In genomic region chr2:230644356-230644755, GRCh38 we compare ENCODE assay signal across 8 cellular contexts.
DNase-seq lines count a peak whose midpoint lies in the region; ATAC-seq, FAIRE-seq and TF ChIP-seq lines count a peak whose summit lies in the region.
"Not testable (repeated sequence)": the region's sequence is repeated elsewhere in the genome, so short reads cannot be mapped to it uniquely, and the experiment has no call there.

No MANE protein-coding gene starts in this region.

- FAIRE-seq in GM12878 (lab: Jason Lieb, UNC): not testable (repeated sequence)

- H3K4me1 Mint-ChIP-seq in activated CD8-positive, alpha-beta memory T cell treated with anti-CD3 and anti-CD28 coated beads, Interleukin-2, amount 10 ng/mL, durations not matched to agents 7 days and 5 days: peaks cover 22% of the 10 kb centered on the region
- H3K4me1 Mint-ChIP-seq in naive thymus-derived CD4-positive, alpha-beta T cell: peaks cover 14 to 36% (median 23%) of the 10 kb centered on the region in 7 donors

- H3K4me3 Mint-ChIP-seq in activated CD8-positive, alpha-beta memory T cell treated with anti-CD3 and anti-CD28 coated beads, Interleukin-2, amount 10 ng/mL, durations not matched to agents 7 days and 5 days: peak overlapping the region; percentile 51
- peak overlapping the region in 8 of 10 donors; percentile 39 to 84 (median 70) for H3K4me3 Mint-ChIP-seq in naive thymus-derived CD4-positive, alpha-beta T cell

- not testable (repeated sequence) for H3K9me3 Mint-ChIP-seq in activated CD8-positive, alpha-beta memory T cell treated with anti-CD3 and anti-CD28 coated beads, Interleukin-2, amount 10 ng/mL, durations not matched to agents 7 days and 5 days (ENCODE audit: low read depth); naive thymus-derived CD4-positive, alpha-beta T cell

- WGBS in GM12878 (ENCODE audit: insufficient coverage, insufficient replicate concordance, low lambda C conversion rate, missing lambda C conversion rate): 76% methylated on average over 5 of the region's 5 CpGs
- WGBS in thymus: 94% methylated on average over 5 of the region's 5 CpGs

- TSS peak; percentile 67 for BruUV-seq in GM12878 (replicated peaks; lab: Mats Ljungman, UMichigan)

- in situ Hi-C loops in GM12878 (cut with MboI): not testable (repeated sequence)

- H3K27me3 ChIP-seq in GM12878 (replicated peaks in 1 of 2; ENCODE audit: control insufficient read depth in 2 of 2, insufficient read depth in 2 of 2, low read length in 1 of 2); naive thymus-derived CD4-positive, alpha-beta T cell (ENCODE audit: control insufficient read depth in 2 of 2, insufficient read depth in 2 of 2, low read length in 2 of 2); thymus (ENCODE audit: control insufficient read depth, insufficient read depth): not testable (repeated sequence)

- peak overlapping the region; percentile 90 for H3K27ac Mint-ChIP-seq in activated CD8-positive, alpha-beta memory T cell treated with anti-CD3 and anti-CD28 coated beads, Interleukin-2, amount 10 ng/mL, durations not matched to agents 7 days and 5 days
- peak overlapping the region; percentile 87 to 98 (median 94) for H3K27ac Mint-ChIP-seq in naive thymus-derived CD4-positive, alpha-beta T cell

- SMC1A ChIA-PET in GM12878 (lab: Charles Lee; ENCODE audit: uncharacterized antibody, unreplicated experiment): interaction anchor here (0.6 to 6.0 kb wide), 18 partner anchors 8 to 379 kb away, joined by 3 to 70 read pairs (median 4); no protein-coding TSS in a partner anchor

- peak overlapping the region; percentile 64 for H2AFZ ChIP-seq in GM12878 (ENCODE audit: control insufficient read depth, low read depth, low read length)

- peaks cover 11% of the 10 kb centered on the region for H3K36me3 Mint-ChIP-seq in activated CD8-positive, alpha-beta memory T cell treated with anti-CD3 and anti-CD28 coated beads, Interleukin-2, amount 10 ng/mL, durations not matched to agents 7 days and 5 days
- H3K36me3 Mint-ChIP-seq in naive thymus-derived CD4-positive, alpha-beta T cell: peaks cover 0 to 12% (median 0%) of the 10 kb centered on the region in 5 donors

- not testable (repeated sequence) for TF ChIP-seq EP300 in GM12878 (IDR thresholded peaks at IDR 0.05; ENCODE audit: borderline replicate concordance in 1 of 2, control insufficient read depth in 1 of 2, low read depth in 2 of 2, low read length in 2 of 2)

- peak; percentile 70 for DNase-seq in SKM-1 treated with dmso at 0.1 percent for 144 hours (lab: John Stamatoyannopoulos, UW; ENCODE audit: unreplicated experiment)
- not testable (repeated sequence) for DNase-seq in activated CD8-positive, alpha-beta memory T cell treated with anti-CD3 and anti-CD28 coated beads, Interleukin-2, amount 10 ng/mL, durations not matched to agents 7 days and 5 days; GM12878 (ENCODE audit: low read depth, low spot score); naive thymus-derived CD4-positive, alpha-beta T cell

- CTCF ChIA-PET in activated CD8-positive, alpha-beta memory T cell treated with anti-CD3 and anti-CD28 coated beads, Interleukin-2, amount 10 ng/mL, durations not matched to agents 7 days and 5 days (lab: Charles Lee): interaction anchor here (0.9 to 5.4 kb wide), 6 partner anchors 9 to 70 kb away, joined by 3 to 60 read pairs (median 5); partner anchors contain the start of gene CAB39
- CTCF ChIA-PET in GM12878 (lab: Yijun Ruan, JAX): interaction anchor here (0.6 to 3.0 kb wide), 9 partner anchors 11 to 425 kb away, joined by 3 to 19 read pairs (median 5); partner anchors contain the start of gene SP110
- CTCF ChIA-PET in naive thymus-derived CD4-positive, alpha-beta T cell (lab: Charles Lee): interaction anchor here (0.6 to 1.2 kb wide), 5 partner anchors 17 to 154 kb away, joined by 3 to 5 read pairs (median 3); no protein-coding TSS in a partner anchor

- RAD21 ChIA-PET in GM12878 (lab: Charles Lee; ENCODE audit: unreplicated experiment): interaction anchor here (0.8 to 9.7 kb wide), 16 partner anchors 9 to 442 kb away, joined by 3 to 126 read pairs (median 6); partner anchors contain the start of gene CAB39

- H3K4me1 ChIP-seq in GM12878 (ENCODE audit: control insufficient read depth, insufficient read depth, low read length): peaks cover 18% of the 10 kb centered on the region
- peaks cover 20 to 24% of the 10 kb centered on the region in 2 donors for H3K4me1 ChIP-seq in naive thymus-derived CD4-positive, alpha-beta T cell (ENCODE audit: control insufficient read depth in 2 of 2, insufficient read depth in 2 of 2, low read length in 2 of 2)
- not testable (repeated sequence) for H3K4me1 ChIP-seq in thymus (ENCODE audit: control insufficient read depth, insufficient read depth, low read length)

- H3K27ac ChIP-seq in GM12878 (ENCODE audit: control insufficient read depth, insufficient read depth) (peak overlapping the region; percentile 60), thymus (ENCODE audit: low read depth) (peak overlapping the region; percentile 90)
- peak overlapping the region; percentile 68 for H3K27ac ChIP-seq in naive thymus-derived CD4-positive, alpha-beta T cell (ENCODE audit: low read depth, low read length)

- not testable (repeated sequence) for H3K27me3 Mint-ChIP-seq in activated CD8-positive, alpha-beta memory T cell treated with anti-CD3 and anti-CD28 coated beads, Interleukin-2, amount 10 ng/mL, durations not matched to agents 7 days and 5 days; naive thymus-derived CD4-positive, alpha-beta T cell

- POLR2A ChIA-PET in GM12878 (lab: Charles Lee): interaction anchor here (0.7 to 6.0 kb wide), 13 partner anchors 8 to 417 kb away, joined by 3 to 65 read pairs (median 5); no protein-coding TSS in a partner anchor
- POLR2A ChIA-PET in naive thymus-derived CD4-positive, alpha-beta T cell (lab: Charles Lee): interaction anchor here (0.6 to 2.5 kb wide), 8 partner anchors 8 to 426 kb away, joined by 3 to 10 read pairs (median 4); partner anchors contain the start of gene CAB39

- not testable (repeated sequence) for H3K36me3 ChIP-seq in GM12878 (ENCODE audit: control insufficient read depth in 2 of 2, insufficient read depth in 2 of 2, low read length in 1 of 2); naive thymus-derived CD4-positive, alpha-beta T cell (ENCODE audit: control insufficient read depth in 2 of 3, insufficient read depth in 3 of 3, low read length in 3 of 3); thymus (ENCODE audit: control insufficient read depth, insufficient read depth)

- TF ChIP-seq POLR2A in GM12878 (IDR thresholded peaks at IDR 0.05; ENCODE audit: low read depth, low read length): not testable (repeated sequence)

- intact Hi-C loops in GM12878 (cut with micrococcal nuclease; ENCODE audit: unreplicated experiment): not testable (repeated sequence)
- intact Hi-C loops in naive thymus-derived CD4-positive, alpha-beta T cell (cut with micrococcal nuclease): loop anchor here (1.0 to 5.0 kb wide), 5 partner anchors 15 to 150 kb away; partner anchors contain the start of gene CAB39 (in 2 of the 2)

- ATAC-seq in GM18502 (IDR thresholded peaks at IDR 0.05; ENCODE audit: poor library complexity, unreplicated experiment) (peak; percentile 16), GM21515 (IDR thresholded peaks at IDR 0.05; ENCODE audit: unreplicated experiment) (peak; percentile 17), HG03575 (IDR thresholded peaks at IDR 0.05; ENCODE audit: extremely low read depth, insufficient number of reproducible peaks, low FRiP score, unreplicated experiment) (peak; percentile 7), GM12878 (peak; percentile 32)
- ATAC-seq in activated CD8-positive, alpha-beta memory T cell treated with anti-CD3 and anti-CD28 coated beads, Interleukin-2, amount 10 ng/mL, durations not matched to agents 7 days and 5 days: peak; percentile 21
- ATAC-seq in naive thymus-derived CD4-positive, alpha-beta T cell: not testable (repeated sequence)

- peak overlapping the region; percentile 36; the same call in 1 of the 2 replicates for H3K4me2 ChIP-seq in GM12878 (ENCODE audit: control insufficient read depth, insufficient read depth)

- not testable (repeated sequence) for TF ChIP-seq RAD21 in GM12878 (IDR thresholded peaks at IDR 0.05; ENCODE audit: insufficient read depth, low read depth, low read length)

- not testable (repeated sequence) for H4K20me1 ChIP-seq in GM12878 (ENCODE audit: control insufficient read depth, insufficient read depth)

- not testable (repeated sequence) for TF ChIP-seq CTCF in GM12878 (IDR thresholded peaks at IDR 0.05 in 2 of 3, conservative IDR thresholded peaks at IDR 0.05 in 1 of 3; ENCODE audit: control insufficient read depth in 2 of 3, extremely low read depth in 1 of 3, insufficient read depth in 1 of 3, low read depth in 3 of 3, low read length in 3 of 3)

- H3K79me2 ChIP-seq in GM12878 (ENCODE audit: control insufficient read depth, insufficient read depth, low read length): not testable (repeated sequence)

- not testable (repeated sequence) for H3K4me3 ChIP-seq in GM12878; naive thymus-derived CD4-positive, alpha-beta T cell (ENCODE audit: low read length); thymus (ENCODE audit: low read length)

- not testable (repeated sequence) for H3K9me3 ChIP-seq in GM12878 (replicated peaks; ENCODE audit: control insufficient read depth, insufficient read depth, low read length); naive thymus-derived CD4-positive, alpha-beta T cell (ENCODE audit: control insufficient read depth in 2 of 3, low read length in 3 of 3); thymus (ENCODE audit: control insufficient read depth)

- H3K9ac ChIP-seq in GM12878 (ENCODE audit: control insufficient read depth, insufficient read depth, low read length): peak overlapping the region; percentile 44
